Comparison of ENCODE assay signal across 8 cellular contexts in the genomic region with DNA sequence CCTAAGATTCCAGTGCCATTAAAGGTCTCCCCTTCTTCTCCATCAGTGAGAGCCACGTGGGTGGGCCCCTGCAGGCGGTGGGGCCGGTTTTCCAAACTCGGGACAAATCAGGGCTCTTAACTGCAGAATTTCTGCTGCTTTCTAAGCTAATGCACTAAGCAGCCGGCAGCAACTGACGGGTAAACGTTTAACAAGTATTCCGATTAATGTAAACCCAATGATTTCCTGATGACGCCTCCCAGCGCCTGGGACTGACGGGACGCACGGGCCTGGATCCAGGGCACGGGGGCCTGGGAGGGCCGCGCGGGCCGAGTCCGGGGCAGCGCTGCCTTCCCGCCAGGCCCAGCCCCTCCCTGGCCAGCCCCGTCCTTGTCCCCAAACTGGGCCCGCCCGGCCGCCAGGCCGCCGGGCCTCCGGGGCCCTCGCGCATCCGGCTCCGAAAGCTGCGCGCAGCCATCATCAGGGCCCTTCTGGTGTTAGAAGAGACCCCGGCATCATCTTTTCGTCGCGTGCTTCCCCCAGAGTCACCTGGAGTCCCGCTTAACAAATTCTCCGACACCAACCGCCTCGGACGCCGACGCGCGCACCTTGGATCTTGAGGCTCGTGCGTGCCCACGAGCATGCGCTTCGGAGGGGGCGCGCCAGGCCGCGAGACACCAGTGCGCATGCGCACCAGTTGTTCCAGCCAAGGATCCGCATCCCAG.
DNase-seq lines count a peak whose midpoint lies in the region; ATAC-seq and TF ChIP-seq lines count a peak whose summit lies in the region.

A gene (minus strand): TSS at position 616 of the 704 bp plus-strand sequence. CDS start 1,812 bp downstream, outside the sequence.

- H3K4me3 ChIP-seq in HUES6 (ENCODE audit: low read depth, low read length) (peak within 1 kb of the TSS; percentile 55), OCI-LY3 (ENCODE audit: low read length) (peak within 1 kb of the TSS; percentile 88)

- H3K27me3 ChIP-seq in HUES6 (ENCODE audit: control insufficient read depth, insufficient read depth, low read length): no peaks in the 10 kb centered on the region
- H3K27me3 ChIP-seq in OCI-LY3 (ENCODE audit: low read depth, low read length): no peaks in the 10 kb centered on the region

- no peaks in the 10 kb centered on the region for H3K9me3 ChIP-seq in HUES6 (ENCODE audit: control insufficient read depth, insufficient read depth, low read depth, low read length)
- no peaks in the 10 kb centered on the region for H3K9me3 ChIP-seq in OCI-LY3 (ENCODE audit: insufficient read depth, low read length)

- no peak; the same call in 1 of the 2 replicates for TF ChIP-seq CTCF in OCI-LY3 (IDR thresholded peaks at IDR 0.05; ENCODE audit: low read depth, low read length)

- H3K4me2 ChIP-seq in OCI-LY3 (ENCODE audit: low read length): peak within 1 kb of the TSS; percentile 95

- no peaks in the 10 kb centered on the region for H4K20me1 ChIP-seq in OCI-LY3 (ENCODE audit: insufficient read depth, low read length)

- H3K9ac ChIP-seq in HUES6 (ENCODE audit: low read length) (peak within 1 kb of the TSS; percentile 78), OCI-LY3 (ENCODE audit: low read length) (peak within 1 kb of the TSS; percentile 88)

- H2AFZ ChIP-seq in OCI-LY3 (ENCODE audit: low read depth, low read length): peak within 1 kb of the TSS; percentile 21

- H3K4me1 ChIP-seq in HUES6 (ENCODE audit: control insufficient read depth, insufficient read depth, low read length): no peaks in the 10 kb centered on the region
- H3K4me1 ChIP-seq in OCI-LY3 (ENCODE audit: low read length): peaks cover 13% of the 10 kb centered on the region

- peak; percentile 63 for ATAC-seq in GM19467 (IDR thresholded peaks at IDR 0.05; ENCODE audit: unreplicated experiment)

- H3K27ac ChIP-seq in HUES6 (ENCODE audit: low read depth, low read length) (peak within 1 kb of the TSS; percentile 54), OCI-LY3 (ENCODE audit: low read length) (peak within 1 kb of the TSS; percentile 56)

- peak; percentile 90 for DNase-seq in CD1c-positive myeloid dendritic cell (ENCODE audit: extremely low spot score)
- DNase-seq in activated T-cell treated with anti-CD3 and anti-CD28 coated beads for 24 hours (ENCODE audit: low read depth): peak; percentile 68
- DNase-seq in epidermal melanocyte (ENCODE audit: insufficient read length, low spot score): peak; percentile 43
- DNase-seq in middle frontal gyrus (ENCODE audit: extremely low spot score, low spot score): peak; percentile 81
- DNase-seq in stimulated activated CD8-positive, alpha-beta memory T cell treated with anti-CD3 and anti-CD28 coated beads, Interleukin-2, amount 100 ng/mL, for 1 hour (ENCODE audit: low read depth in 2 of 2): peak; percentile 56 to 65

- peaks cover 33% of the 10 kb centered on the region for H3K79me2 ChIP-seq in OCI-LY3 (ENCODE audit: low read length)

- H3K36me3 ChIP-seq in HUES6 (ENCODE audit: control insufficient read depth, insufficient read depth, low read length) (0 out of 2 replicates have a peak, but pooled peaks cover 4% of the 10 kb centered on the region), OCI-LY3 (replicated peaks; ENCODE audit: low read depth, low read length) (peaks cover 33% of the 10 kb centered on the region)

Comparison
In these comparisons a context has a peak if more than half of its experiments do, and no peak if none do; other contexts are left out.
1. Peak in every context shown above with its lines: DNase-seq, ATAC-seq, H3K4me3 ChIP-seq and H3K27ac ChIP-seq.